30 cellular contexts compared by ENCODE assay signal in genomic region chr13:21885714-21886224, GRCh38.
"Had no signal": no experiment of that assay in that cellular context is flagged by ENCODE, and none has a peak within 500 bp of the region (broad histone marks: within the 10 kb centered on the region; RNA-seq: fewer than 3 reads in every experiment).

No MANE protein-coding gene starts in this region.

- H3K9me3 Mint-ChIP-seq: activated CD4-positive, alpha-beta memory T cell treated with anti-CD3 and anti-CD28 coated beads for 36 hours; activated CD4-positive, alpha-beta T cell treated with anti-CD3 and anti-CD28 coated beads, Interleukin-2, amount 10 ng/mL, durations not matched to agents 24 days and 14 days; activated naive CD4-positive, alpha-beta T cell treated with anti-CD3 and anti-CD28 coated beads, Interleukin-2, amount 10 ng/mL, durations not matched to agents 7 days and 5 days; activated T-helper 1 cell treated with anti-CD3 and anti-CD28 coated beads, Interleukin-12 subunit alpha, Interleukin-12 subunit beta, Interleukin-2, Interleukin-4 antibody, amounts not matched to agents 30 ng/mL and 10 ng/mL and 1 ng/mL, durations not matched to agents 14 hours and 24 hours and 36 hours; activated T-helper 2 cell treated with anti-CD3 and anti-CD28 coated beads, Interferon-gamma antibody, Interleukin-2, Interleukin-4, amounts not matched to agents 10 μg/mL and 5 μg/mL and 100 μg/mL, durations not matched to agents 14 hours and 24 hours and 36 hours; dendritic cell treated with granulocyte-macrophage colony-stimulating factor and Interleukin-4, amounts not matched to agents 40 ng/mL and 50 ng/mL, for 4 days; effector memory CD8-positive, alpha-beta T cell had no signal

- DNase-seq: activated CD4-positive, alpha-beta memory T cell treated with anti-CD3 and anti-CD28 coated beads for 36 hours; activated CD4-positive, alpha-beta T cell treated with anti-CD3 and anti-CD28 coated beads for 36 hours; activated CD4-positive, alpha-beta T cell treated with anti-CD3 and anti-CD28 coated beads, Interleukin-2, amount 10 ng/mL, durations not matched to agents 24 days and 14 days; activated CD4-positive, CD25-positive, alpha-beta regulatory T cell; activated CD4-positive, CD25-positive, alpha-beta regulatory T cell treated with anti-CD3 and anti-CD28 coated beads, Interleukin-2, amount 50 U/mL, for 72 hours; activated CD8-positive, alpha-beta memory T cell treated with anti-CD3 and anti-CD28 coated beads, Interleukin-2, amount 10 ng/mL, durations not matched to agents 7 days and 5 days; activated CD8-positive, alpha-beta memory T cell treated with anti-CD3 and anti-CD28 coated beads, Interleukin-2, amount 50 U/mL, for 4 hours; activated CD8-positive, alpha-beta T cell treated with anti-CD3 and anti-CD28 coated beads, Interleukin-2, amount 10 ng/mL, durations not matched to agents 7 days and 5 days; activated effector memory CD4-positive, alpha-beta T cell treated with anti-CD3 and anti-CD28 coated beads, Interleukin-2, amount 50 U/mL, for 16 hours; activated naive CD4-positive, alpha-beta T cell treated with anti-CD3 and anti-CD28 coated beads, Interleukin-2, amount 10 ng/mL, durations not matched to agents 7 days and 5 days; activated T-cell treated with anti-CD3 and anti-CD28 coated beads, Interleukin-2, amount 50 U/mL, for 1 hour; activated T-cell treated with anti-CD3 and anti-CD28 coated beads, Interleukin-2, amount 50 U/mL, for 48 hours; central memory CD4-positive, alpha-beta T cell; cerebellar nuclear complex; dorsolateral prefrontal cortex; effector CD4-positive, alpha-beta T cell; effector memory CD8-positive, alpha-beta T cell; foreskin fibroblast; head of caudate nucleus; T-helper 2 cell had no signal

- H3K27ac Mint-ChIP-seq: activated CD4-positive, alpha-beta memory T cell treated with anti-CD3 and anti-CD28 coated beads for 36 hours; activated CD4-positive, alpha-beta T cell treated with anti-CD3 and anti-CD28 coated beads for 36 hours; activated CD4-positive, alpha-beta T cell treated with anti-CD3 and anti-CD28 coated beads, Interleukin-2, amount 10 ng/mL, durations not matched to agents 24 days and 14 days; activated CD8-positive, alpha-beta T cell treated with anti-CD3 and anti-CD28 coated beads, Interleukin-2, amount 10 ng/mL, durations not matched to agents 7 days and 5 days; activated naive CD8-positive, alpha-beta T cell; activated T-helper 1 cell treated with anti-CD3 and anti-CD28 coated beads, Interleukin-12 subunit alpha, Interleukin-12 subunit beta, Interleukin-2, Interleukin-4 antibody, amounts not matched to agents 30 ng/mL and 10 ng/mL and 1 ng/mL, durations not matched to agents 14 hours and 24 hours and 36 hours; activated T-helper 2 cell treated with anti-CD3 and anti-CD28 coated beads, Interferon-gamma antibody, Interleukin-2, Interleukin-4, amounts not matched to agents 10 μg/mL and 5 μg/mL and 100 μg/mL, durations not matched to agents 14 hours and 24 hours and 36 hours; brain; dendritic cell treated with granulocyte-macrophage colony-stimulating factor and Interleukin-4, amounts not matched to agents 40 ng/mL and 50 ng/mL, for 4 days; effector memory CD8-positive, alpha-beta T cell had no signal

- H3K4me3 ChIP-seq: ascending aorta, breast epithelium, cardiac muscle cell, coronary artery, dorsolateral prefrontal cortex had no signal

- H3K27me3 Mint-ChIP-seq: activated CD4-positive, alpha-beta memory T cell treated with anti-CD3 and anti-CD28 coated beads for 36 hours; activated CD4-positive, alpha-beta T cell treated with anti-CD3 and anti-CD28 coated beads for 36 hours; activated CD4-positive, alpha-beta T cell treated with anti-CD3 and anti-CD28 coated beads, Interleukin-2, amount 10 ng/mL, durations not matched to agents 24 days and 14 days; activated CD8-positive, alpha-beta memory T cell treated with anti-CD3 and anti-CD28 coated beads, Interleukin-2, amount 10 ng/mL, durations not matched to agents 7 days and 5 days; activated naive CD4-positive, alpha-beta T cell treated with anti-CD3 and anti-CD28 coated beads, Interleukin-2, amount 10 ng/mL, durations not matched to agents 7 days and 5 days; dendritic cell treated with granulocyte-macrophage colony-stimulating factor and Interleukin-4, amounts not matched to agents 40 ng/mL and 50 ng/mL, for 4 days had no signal

- H3K9me3 ChIP-seq: ascending aorta, breast epithelium had no signal

- H3K4me3 Mint-ChIP-seq: activated CD4-positive, alpha-beta memory T cell treated with anti-CD3 and anti-CD28 coated beads for 36 hours; activated CD4-positive, alpha-beta T cell treated with anti-CD3 and anti-CD28 coated beads for 36 hours; activated CD4-positive, alpha-beta T cell treated with anti-CD3 and anti-CD28 coated beads, Interleukin-2, amount 10 ng/mL, durations not matched to agents 24 days and 14 days; activated CD8-positive, alpha-beta memory T cell treated with anti-CD3 and anti-CD28 coated beads, Interleukin-2, amount 10 ng/mL, durations not matched to agents 7 days and 5 days; activated CD8-positive, alpha-beta T cell treated with anti-CD3 and anti-CD28 coated beads, Interleukin-2, amount 10 ng/mL, durations not matched to agents 7 days and 5 days; activated naive CD4-positive, alpha-beta T cell treated with anti-CD3 and anti-CD28 coated beads, Interleukin-2, amount 10 ng/mL, durations not matched to agents 7 days and 5 days; activated naive CD8-positive, alpha-beta T cell; activated T-helper 1 cell treated with anti-CD3 and anti-CD28 coated beads, Interleukin-12 subunit alpha, Interleukin-12 subunit beta, Interleukin-2, Interleukin-4 antibody, amounts not matched to agents 30 ng/mL and 10 ng/mL and 1 ng/mL, durations not matched to agents 14 hours and 24 hours and 36 hours; brain; dendritic cell treated with granulocyte-macrophage colony-stimulating factor and Interleukin-4, amounts not matched to agents 40 ng/mL and 50 ng/mL, for 4 days; effector memory CD8-positive, alpha-beta T cell had no signal

- H3K36me3 ChIP-seq: ascending aorta, breast epithelium, cardiac muscle cell had no signal

- H3K27ac ChIP-seq: ascending aorta, breast epithelium, cardiac muscle cell, coronary artery, dorsolateral prefrontal cortex, epithelial cell of prostate had no signal

- H3K27me3 ChIP-seq: ascending aorta, breast epithelium, cardiac muscle cell had no signal

- H3K4me1 ChIP-seq: ascending aorta, breast epithelium had no signal

- H3K4me1 Mint-ChIP-seq: activated CD4-positive, alpha-beta T cell treated with anti-CD3 and anti-CD28 coated beads for 36 hours; activated CD4-positive, alpha-beta T cell treated with anti-CD3 and anti-CD28 coated beads, Interleukin-2, amount 10 ng/mL, durations not matched to agents 24 days and 14 days; brain had no signal

- ATAC-seq: activated CD4-positive, alpha-beta T cell treated with anti-CD3 and anti-CD28 coated beads for 36 hours; activated CD8-positive, alpha-beta T cell treated with anti-CD3 and anti-CD28 coated beads, Interleukin-2, amount 10 ng/mL, durations not matched to agents 7 days and 5 days; effector memory CD8-positive, alpha-beta T cell had no signal

- H3K36me3 Mint-ChIP-seq: activated CD4-positive, alpha-beta memory T cell treated with anti-CD3 and anti-CD28 coated beads for 36 hours; activated CD8-positive, alpha-beta memory T cell treated with anti-CD3 and anti-CD28 coated beads, Interleukin-2, amount 10 ng/mL, durations not matched to agents 7 days and 5 days; activated naive CD4-positive, alpha-beta T cell treated with anti-CD3 and anti-CD28 coated beads, Interleukin-2, amount 10 ng/mL, durations not matched to agents 7 days and 5 days; activated naive CD8-positive, alpha-beta T cell; brain had no signal
